Comparison of ENCODE assay signal across 17 cellular contexts in the genomic region with DNA sequence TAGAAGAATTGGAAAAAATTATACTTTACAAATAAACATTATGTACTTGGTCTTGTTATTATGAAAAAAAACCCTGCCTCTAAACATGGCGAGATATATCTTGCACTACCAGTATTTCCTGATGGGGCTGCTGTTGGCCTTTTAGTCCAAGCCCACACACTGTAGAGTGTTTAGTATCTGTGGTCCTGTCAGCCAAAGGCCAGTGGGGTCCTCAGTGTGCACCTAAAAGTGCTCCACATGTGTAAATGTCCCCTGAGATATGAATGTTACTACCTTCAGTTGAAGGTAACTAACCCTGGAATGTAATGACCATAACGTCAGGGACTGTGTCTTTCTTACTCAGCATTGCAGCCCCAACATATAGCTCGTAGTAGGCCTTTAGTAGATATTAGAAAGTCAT.
DNase-seq lines count a peak whose midpoint lies in the region; ATAC-seq and TF ChIP-seq lines count a peak whose summit lies in the region.
"Had no signal": no experiment of that assay in that cellular context is flagged by ENCODE, and none has a peak within 500 bp of the region (broad histone marks: within the 10 kb centered on the region; RNA-seq: fewer than 3 reads in every experiment).

No MANE protein-coding gene starts in this region.

- H3K9me3 ChIP-seq in HEK293 (ENCODE audit: control insufficient read depth, insufficient read depth, low read depth, low read length) = no peaks in the 10 kb centered on the region
- H3K9me3 ChIP-seq in lower lobe of right lung = no peaks in the 10 kb centered on the region
- no peaks in the 10 kb centered on the region for H3K9me3 ChIP-seq in upper lobe of left lung
- H3K9me3 ChIP-seq: SJCRH30, thoracic aorta had no signal

- TF ChIP-seq EP300 in upper lobe of left lung (IDR thresholded peaks at IDR 0.05) = no peak

- TF ChIP-seq POLR2A in upper lobe of left lung (IDR thresholded peaks at IDR 0.05) = no peak

- H3K27me3 ChIP-seq in lower lobe of right lung (ENCODE audit: low read depth) = no peaks in the 10 kb centered on the region
- no peaks in the 10 kb centered on the region for H3K27me3 ChIP-seq in upper lobe of left lung
- H3K27me3 ChIP-seq: spleen had no signal

- TF ChIP-seq CTCF in HEK293 (tag by site-specific recombination; IDR thresholded peaks at IDR 0.05) (peak; percentile 58), lower lobe of right lung (IDR thresholded peaks at IDR 0.05) (peak; percentile 8), upper lobe of left lung (IDR thresholded peaks at IDR 0.05) (peak in 1 of 6 experiments; percentile 8)

- DNase-seq in GDM1 (lab: John Stamatoyannopoulos, UW) (peak; percentile 21), SK-MEL-5 (ENCODE audit: low read depth, low spot score) (peak; percentile 58), lower lobe of right lung (no peak), NCI-H2107 (lab: John Stamatoyannopoulos, UW) (no peak), COLO668 (lab: John Stamatoyannopoulos, UW; ENCODE audit: unreplicated experiment) (no peak), upper lobe of left lung (no peak)
- no peak for DNase-seq in activated CD4-positive, alpha-beta T cell treated with anti-CD3 and anti-CD28 coated beads for 1 hour
- DNase-seq: activated CD8-positive, alpha-beta memory T cell treated with anti-CD3 and anti-CD28 coated beads, Interleukin-2, amount 50 U/mL, for 4 hours; activated naive CD8-positive, alpha-beta T cell treated with anti-CD3 and anti-CD28 coated beads, Interleukin-2, amount 10 ng/mL, durations not matched to agents 7 days and 5 days; CD4-positive, CD25-positive, alpha-beta regulatory T cell; NCI-H526; SJCRH30; spleen had no signal

- POLR2A ChIA-PET in HEK293 (lab: Yijun Ruan, JAX) = no interaction called here

- in situ Hi-C loops in SK-MEL-5 (cut with HindIII; ENCODE audit: low pct_unique_long_range_greater_than_20kb, low sequenced_read_pairs) = no loop called here

- H3K27ac ChIP-seq in HEK293 (ENCODE audit: extremely low read depth, low read depth, low read length) (no peak overlapping the region), lower lobe of right lung (no peak overlapping the region), upper lobe of left lung (no peak overlapping the region)
- H3K27ac ChIP-seq: SJCRH30, spleen, thoracic aorta had no signal

- ATAC-seq in lower lobe of right lung (no peak), upper lobe of left lung (ENCODE audit: low FRiP score in 2 of 2) (no peak)
- ATAC-seq: esophagus mucosa had no signal

- H3K4me1 ChIP-seq in HEK293 (ENCODE audit: control insufficient read depth, insufficient read depth, low read length) = no peaks in the 10 kb centered on the region
- H3K4me1 ChIP-seq in lower lobe of right lung = peaks cover 20% of the 10 kb centered on the region
- H3K4me1 ChIP-seq in upper lobe of left lung = peaks cover 8 to 21% (median 15%) of the 10 kb centered on the region in 4 donors
- H3K4me1 ChIP-seq: SJCRH30 had no signal

- H3K4me3 ChIP-seq in HEK293 (ENCODE audit: low read depth, low read length) (no peak overlapping the region), lower lobe of right lung (no peak overlapping the region), upper lobe of left lung (no peak overlapping the region)
- H3K4me3 ChIP-seq: lung, SJCRH30, spleen, thoracic aorta had no signal

- WGBS in upper lobe of left lung, 2 donors = 91 to 94% methylated on average over 3 of the region's 3 CpGs

- no peaks in the 10 kb centered on the region for H3K36me3 ChIP-seq in HEK293 (ENCODE audit: control insufficient read depth in 2 of 2, insufficient read depth in 1 of 2, low read length in 2 of 2)
- no peaks in the 10 kb centered on the region for H3K36me3 ChIP-seq in lower lobe of right lung
- no peaks in the 10 kb centered on the region for H3K36me3 ChIP-seq in upper lobe of left lung
- H3K36me3 ChIP-seq: SJCRH30, spleen, thoracic aorta had no signal

- intact Hi-C loops in lower lobe of right lung (cut with DNase I) = no loop called here

- CTCF ChIA-PET in HEK293 (lab: Yijun Ruan, JAX) = no interaction called here

TF ChIP-seq in HEK293, 187 proteins besides CTCF, POLR2A, EP300 and RAD21:
- TF ChIP-seq, protein P1, sequence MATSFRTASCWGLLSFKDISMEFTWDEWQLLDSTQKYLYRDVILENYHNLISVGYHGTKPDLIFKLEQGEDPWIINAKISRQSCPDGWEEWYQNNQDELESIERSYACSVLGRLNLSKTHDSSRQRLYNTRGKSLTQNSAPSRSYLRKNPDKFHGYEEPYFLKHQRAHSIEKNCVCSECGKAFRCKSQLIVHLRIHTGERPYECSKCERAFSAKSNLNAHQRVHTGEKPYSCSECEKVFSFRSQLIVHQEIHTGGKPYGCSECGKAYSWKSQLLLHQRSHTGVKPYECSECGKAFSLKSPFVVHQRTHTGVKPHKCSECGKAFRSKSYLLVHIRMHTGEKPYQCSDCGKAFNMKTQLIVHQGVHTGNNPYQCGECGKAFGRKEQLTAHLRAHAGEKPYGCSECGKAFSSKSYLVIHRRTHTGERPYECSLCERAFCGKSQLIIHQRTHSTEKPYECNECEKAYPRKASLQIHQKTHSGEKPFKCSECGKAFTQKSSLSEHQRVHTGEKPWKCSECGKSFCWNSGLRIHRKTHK (tag by site-specific recombination; IDR thresholded peaks at IDR 0.05) = no peak
- no peak for TF ChIP-seq ZSCAN23 (tag by site-specific recombination; IDR thresholded peaks at IDR 0.05)
- TF ChIP-seq ZNF791 (tag by site-specific recombination; IDR thresholded peaks at IDR 0.05) = no peak
- no peak for TF ChIP-seq ZNF555 (tag by site-specific recombination; conservative IDR thresholded peaks at IDR 0.05)
- TF ChIP-seq ZNF473 (tag by site-specific recombination; IDR thresholded peaks at IDR 0.05) = no peak
- TF ChIP-seq ZNF174 (tag by site-specific recombination; IDR thresholded peaks at IDR 0.05) = no peak
- TF ChIP-seq, protein P2, sequence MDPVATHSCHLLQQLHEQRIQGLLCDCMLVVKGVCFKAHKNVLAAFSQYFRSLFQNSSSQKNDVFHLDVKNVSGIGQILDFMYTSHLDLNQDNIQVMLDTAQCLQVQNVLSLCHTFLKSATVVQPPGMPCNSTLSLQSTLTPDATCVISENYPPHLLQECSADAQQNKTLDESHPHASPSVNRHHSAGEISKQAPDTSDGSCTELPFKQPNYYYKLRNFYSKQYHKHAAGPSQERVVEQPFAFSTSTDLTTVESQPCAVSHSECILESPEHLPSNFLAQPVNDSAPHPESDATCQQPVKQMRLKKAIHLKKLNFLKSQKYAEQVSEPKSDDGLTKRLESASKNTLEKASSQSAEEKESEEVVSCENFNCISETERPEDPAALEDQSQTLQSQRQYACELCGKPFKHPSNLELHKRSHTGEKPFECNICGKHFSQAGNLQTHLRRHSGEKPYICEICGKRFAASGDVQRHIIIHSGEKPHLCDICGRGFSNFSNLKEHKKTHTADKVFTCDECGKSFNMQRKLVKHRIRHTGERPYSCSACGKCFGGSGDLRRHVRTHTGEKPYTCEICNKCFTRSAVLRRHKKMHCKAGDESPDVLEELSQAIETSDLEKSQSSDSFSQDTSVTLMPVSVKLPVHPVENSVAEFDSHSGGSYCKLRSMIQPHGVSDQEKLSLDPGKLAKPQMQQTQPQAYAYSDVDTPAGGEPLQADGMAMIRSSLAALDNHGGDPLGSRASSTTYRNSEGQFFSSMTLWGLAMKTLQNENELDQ (tag by site-specific recombination; IDR thresholded peaks at IDR 0.05; ENCODE audit: low read depth) = no peak
- no peak for TF ChIP-seq ZNF157 (tag by site-specific recombination; IDR thresholded peaks at IDR 0.05)
- TF ChIP-seq ZNF274 (IDR thresholded peaks at IDR 0.05; ENCODE audit: low read length) = no peak
- no peak for TF ChIP-seq ZNF274 (tag by site-specific recombination; IDR thresholded peaks at IDR 0.05; ENCODE audit: borderline replicate concordance)
- TF ChIP-seq, protein P3, sequence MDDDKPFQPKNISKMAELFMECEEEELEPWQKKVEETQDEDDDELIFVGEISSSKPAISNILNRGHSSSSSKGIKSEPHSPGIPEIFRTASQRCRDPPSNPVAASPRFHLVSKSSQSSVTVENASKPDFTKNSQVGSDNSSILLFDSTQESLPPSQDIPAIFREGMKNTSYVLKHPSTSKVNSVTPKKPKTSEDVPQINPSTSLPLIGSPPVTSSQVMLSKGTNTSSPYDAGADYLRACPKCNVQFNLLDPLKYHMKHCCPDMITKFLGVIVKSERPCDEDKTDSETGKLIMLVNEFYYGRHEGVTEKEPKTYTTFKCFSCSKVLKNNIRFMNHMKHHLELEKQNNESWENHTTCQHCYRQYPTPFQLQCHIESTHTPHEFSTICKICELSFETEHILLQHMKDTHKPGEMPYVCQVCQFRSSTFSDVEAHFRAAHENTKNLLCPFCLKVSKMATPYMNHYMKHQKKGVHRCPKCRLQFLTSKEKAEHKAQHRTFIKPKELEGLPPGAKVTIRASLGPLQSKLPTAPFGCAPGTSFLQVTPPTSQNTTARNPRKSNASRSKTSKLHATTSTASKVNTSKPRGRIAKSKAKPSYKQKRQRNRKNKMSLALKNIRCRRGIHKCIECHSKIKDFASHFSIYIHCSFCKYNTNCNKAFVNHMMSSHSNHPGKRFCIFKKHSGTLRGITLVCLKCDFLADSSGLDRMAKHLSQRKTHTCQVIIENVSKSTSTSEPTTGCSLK (tag by site-specific recombination; IDR thresholded peaks at IDR 0.05) = no peak
- no peak for TF ChIP-seq ZNF24 (tag by site-specific recombination; IDR thresholded peaks at IDR 0.05)

Comparison
In these comparisons a context has a peak if more than half of its experiments do, and no peak if none do; other contexts are left out.
1. DNase-seq: peak in GDM1 (single experiment) and SK-MEL-5 (single experiment); none in lower lobe of right lung (single experiment), activated CD4-positive, alpha-beta T cell treated with anti-CD3 and anti-CD28 coated beads for 1 hour (single experiment), NCI-H2107 (single experiment), COLO668 (single experiment) and upper lobe of left lung (0 of 2).